ENCODE assay signal across 9 cellular contexts in genomic region chr2:104872034-104872865, GRCh38. TPM values are rescaled to one million over a fixed set of nuclear protein-coding genes. Genes with fewer than 3 reads are reported as not detected.
A peak's percentile ranks its signal among the peaks of the same experiment; 100 is the strongest.
DNase-seq lines count a peak whose midpoint lies in the region; ATAC-seq, FAIRE-seq and TF ChIP-seq lines count a peak whose summit lies in the region.
"Had no signal": no experiment of that assay in that cellular context is flagged by ENCODE, and none has a peak within 500 bp of the region (broad histone marks: within the 10 kb centered on the region; RNA-seq: fewer than 3 reads in every experiment).

No MANE protein-coding gene starts in this region.

- no peak overlapping the region for H2AFZ ChIP-seq in keratinocyte (ENCODE audit: control insufficient read depth, low read length)

- H3K4me2 ChIP-seq in keratinocyte (ENCODE audit: control insufficient read depth, extremely low read depth, insufficient read depth, low read depth, low read length) = peak overlapping the region; percentile 69

- no peak for TF ChIP-seq POLR2A in spleen (IDR thresholded peaks at IDR 0.05)

- POLR2A ChIA-PET in activated B cell treated with CpG ODN at 0.5 μM for 24 hours (lab: Charles Lee) = interaction anchor here (0.9 kb wide), 1 partner anchor 66 kb away, joined by 3 read pairs; no protein-coding TSS in a partner anchor

- no peak overlapping the region for H3K27ac Mint-ChIP-seq in activated B cell treated with CpG ODN at 0.5 μM for 24 hours
- no peak overlapping the region for H3K27ac Mint-ChIP-seq in effector memory CD8-positive, alpha-beta T cell

- CTCF ChIA-PET in activated B cell treated with CpG ODN at 0.5 μM for 24 hours (lab: Charles Lee) = interaction anchor here (0.8 to 1.4 kb wide), 2 partner anchors 23 to 104 kb away, joined by 3 read pairs; no protein-coding TSS in a partner anchor

- no peak overlapping the region for H3K9ac ChIP-seq in keratinocyte (ENCODE audit: control insufficient read depth, extremely low read depth, insufficient read depth, low read length)

- no peak for TF ChIP-seq CTCF in activated B cell treated with CpG ODN at 0.5 μM for 24 hours (IDR thresholded peaks at IDR 0.05)
- TF ChIP-seq CTCF in keratinocyte (optimal IDR thresholded peaks at IDR 0.05 in 1 of 3, IDR thresholded peaks at IDR 0.05 in 1 of 3, conservative IDR thresholded peaks at IDR 0.05 in 1 of 3; ENCODE audit: extremely low read depth in 1 of 3, insufficient read depth in 2 of 3, low read length in 3 of 3) = no peak
- no peak for TF ChIP-seq CTCF in spleen (IDR thresholded peaks at IDR 0.05 in 8 of 11, conservative IDR thresholded peaks at IDR 0.05 in 3 of 11)

- peaks cover 67% of the 10 kb centered on the region for H3K27me3 ChIP-seq in keratinocyte (ENCODE audit: control insufficient read depth, extremely low read depth, insufficient read depth, low read length)
- H3K27me3 ChIP-seq in spleen (replicated peaks in 1 of 7) = peaks cover 0 to 92% (median 62%) of the 10 kb centered on the region in 7 donors

- H3K4me1 ChIP-seq in keratinocyte (ENCODE audit: control insufficient read depth, extremely low read depth, insufficient read depth, low read length) = no peaks in the 10 kb centered on the region
- H3K4me1 ChIP-seq in spleen = peaks cover 8 to 30% (median 23%) of the 10 kb centered on the region in 6 donors

- H3K36me3 Mint-ChIP-seq in activated B cell treated with CpG ODN at 0.5 μM for 24 hours (ENCODE audit: low read depth) = no peaks in the 10 kb centered on the region
- no peaks in the 10 kb centered on the region for H3K36me3 Mint-ChIP-seq in effector memory CD8-positive, alpha-beta T cell (ENCODE audit: insufficient read depth)

- 1 to 3% (median 2%) methylated on average over 31 to 59 of the region's 59 CpGs for WGBS in spleen, 5 donors

- dilution Hi-C loops in keratinocyte (cut with MboI; ENCODE audit: extremely low pct_ligation_motif_present, low sequenced_read_pairs) = no loop called here

- peaks cover 40% of the 10 kb centered on the region for H3K27me3 Mint-ChIP-seq in activated B cell treated with CpG ODN at 0.5 μM for 24 hours
- peaks cover 49 to 82% of the 10 kb centered on the region in 2 donors for H3K27me3 Mint-ChIP-seq in effector memory CD8-positive, alpha-beta T cell

- H3K27ac ChIP-seq in keratinocyte (ENCODE audit: control insufficient read depth, insufficient read depth, low read length) = no peak overlapping the region
- H3K27ac ChIP-seq in spleen = no peak overlapping the region

- no peaks in the 10 kb centered on the region for H3K36me3 ChIP-seq in keratinocyte (ENCODE audit: control insufficient read depth in 2 of 2, extremely low read depth in 1 of 2, insufficient read depth in 2 of 2, low read length in 2 of 2)
- H3K36me3 ChIP-seq in spleen = no peaks in the 10 kb centered on the region

- no peaks in the 10 kb centered on the region for H4K20me1 ChIP-seq in keratinocyte (ENCODE audit: control insufficient read depth, extremely low read depth, insufficient read depth, low read length)

- intact Hi-C loops in activated B cell treated with CpG ODN at 0.5 μM for 24 hours (cut with micrococcal nuclease) (loop anchor here (2.0 to 10.0 kb wide), 6 partner anchors 19 to 1895 kb away; no protein-coding TSS in a partner anchor), spleen (cut with DNase I; ENCODE audit: low total_unique reads) (no loop called here)

- H3K79me2 ChIP-seq in keratinocyte (ENCODE audit: control insufficient read depth, insufficient read depth, low read length) = no peaks in the 10 kb centered on the region

- no peaks in the 10 kb centered on the region for H3K9me3 ChIP-seq in keratinocyte (ENCODE audit: control insufficient read depth, low read depth, low read length)
- H3K9me3 ChIP-seq in spleen = no peaks in the 10 kb centered on the region

- no peaks in the 10 kb centered on the region for H3K9me1 ChIP-seq in keratinocyte (ENCODE audit: control insufficient read depth, extremely low read depth, insufficient read depth, low read length)

- ATAC-seq in activated B cell treated with CpG ODN at 0.5 μM for 24 hours (ENCODE audit: low read depth) (no peak), HG03460 (IDR thresholded peaks at IDR 0.05; ENCODE audit: unreplicated experiment) (no peak)
- ATAC-seq in effector memory CD8-positive, alpha-beta T cell (replicated peaks) = no peak

- H3K4me3 Mint-ChIP-seq in activated B cell treated with CpG ODN at 0.5 μM for 24 hours = peak overlapping the region; percentile 80
- no peak overlapping the region for H3K4me3 Mint-ChIP-seq in effector memory CD8-positive, alpha-beta T cell

- FAIRE-seq in keratinocyte (lab: Jason Lieb, UNC) = no peak

- peaks cover 21% of the 10 kb centered on the region for H3K4me1 Mint-ChIP-seq in activated B cell treated with CpG ODN at 0.5 μM for 24 hours
- peaks cover 4 to 9% of the 10 kb centered on the region in 2 donors for H3K4me1 Mint-ChIP-seq in effector memory CD8-positive, alpha-beta T cell (ENCODE audit: low read depth in 2 of 2)

- no peak overlapping the region for H3K4me3 ChIP-seq in keratinocyte (ENCODE audit: control insufficient read depth in 2 of 3, extremely low read depth in 1 of 3, insufficient read depth in 2 of 3, low read depth in 1 of 3, low read length in 3 of 3)
- H3K4me3 ChIP-seq in spleen = peak overlapping the region in 6 of 8 donors; percentile 3 to 80 (median 54)

- no peaks in the 10 kb centered on the region for H3K9me3 Mint-ChIP-seq in activated B cell treated with CpG ODN at 0.5 μM for 24 hours
- no peaks in the 10 kb centered on the region for H3K9me3 Mint-ChIP-seq in effector memory CD8-positive, alpha-beta T cell

- DNase-seq in NCI-H524 (lab: John Stamatoyannopoulos, UW) (peak; percentile 47), NCI-H524 treated with DMSO at 0.1 percent for 48 hours (lab: John Stamatoyannopoulos, UW) (no peak), activated B cell treated with CpG ODN at 0.5 μM for 24 hours (no peak), keratinocyte (ENCODE audit: low read depth, low spot score) (no peak), spleen (peak; percentile 73), A172 (ENCODE audit: low spot score) (no peak)
- no peak for DNase-seq in effector memory CD8-positive, alpha-beta T cell
- DNase-seq: activated gamma-delta T cell had no signal

RNA-seq across cellular contexts. Expression of gene POU3F3, which starts 18.3 kb away (rescaled TPM):
- total RNA-seq in activated B cell treated with CpG ODN at 0.5 μM for 24 hours = not detected in 2 replicates
- polyA plus RNA-seq in keratinocyte = not detected in 3 replicates
- polyA plus RNA-seq in keratinocyte (2011; ENCODE audit: low read depth) = not detected
- not detected in 2 replicates for polyA plus RNA-seq in keratinocyte (2011; cell fraction: cytosol; rRNA removed)
- polyA plus RNA-seq in keratinocyte (2011; cell fraction: nucleus; rRNA removed) = not detected in 2 replicates
- polyA plus RNA-seq in keratinocyte (2012; ENCODE audit: low replicate concordance) = not detected in 2 replicates
- not detected in 3 replicates for polyA minus RNA-seq in keratinocyte
- not detected for polyA minus RNA-seq in keratinocyte (2011; cell fraction: cytosol; rRNA and poly(A)+ RNA removed)
- not detected in 2 replicates for polyA minus RNA-seq in keratinocyte (2011; cell fraction: nucleus; rRNA and poly(A)+ RNA removed)
- total RNA-seq in spleen = not detected
- polyA plus RNA-seq in spleen = not detected
- not detected in 2 replicates for total RNA-seq in A172 (2014; rRNA removed; shearing (Covaris generic))

Comparison
In these comparisons a context has a peak if more than half of its experiments do, and no peak if none do; other contexts are left out.
1. DNase-seq: peak in NCI-H524 (2 of 2) and spleen (single experiment); none in NCI-H524 treated with DMSO at 0.1 percent for 48 hours (single experiment), activated B cell treated with CpG ODN at 0.5 μM for 24 hours (single experiment), keratinocyte (single experiment), A172 (single experiment) and effector memory CD8-positive, alpha-beta T cell (0 of 3).
2. H3K4me3 ChIP-seq: peak in spleen (6 of 8); none in keratinocyte (0 of 3).